ENCODE assay signal across 12 cellular contexts in genomic region chr1:32798679-32799416, GRCh38. TPM values are rescaled to one million over a fixed set of nuclear protein-coding genes. Genes with fewer than 3 reads are reported as not detected.
DNase-seq lines count a peak whose midpoint lies in the region; ATAC-seq and TF ChIP-seq lines count a peak whose summit lies in the region.
"Had no signal": no experiment of that assay in that cellular context is flagged by ENCODE, and none has a peak within 500 bp of the region (broad histone marks: within the 10 kb centered on the region; RNA-seq: fewer than 3 reads in every experiment).

No MANE protein-coding gene starts in this region.

- peaks cover 64% of the 10 kb centered on the region for H3K36me3 Mint-ChIP-seq in stimulated activated naive CD8-positive, alpha-beta T cell treated with anti-CD3 and anti-CD28 coated beads, Interleukin-15, Interleukin-2, amounts not matched to agents 100 ng/mL and 50 ng/mL, for 24 hours (ENCODE audit: low read depth)

- H3K4me3 Mint-ChIP-seq in stimulated activated naive CD8-positive, alpha-beta T cell treated with anti-CD3 and anti-CD28 coated beads, Interleukin-15, Interleukin-2, amounts not matched to agents 100 ng/mL and 50 ng/mL, for 24 hours, result peak overlapping the region; percentile 71

- POLR2A ChIA-PET in PC-9 (lab: Charles Lee; ENCODE audit: unreplicated experiment), result no interaction called here

- ATAC-seq in HG02970 (IDR thresholded peaks at IDR 0.05; ENCODE audit: low FRiP score, unreplicated experiment), result no peak
- no peak for ATAC-seq in GM21423 (IDR thresholded peaks at IDR 0.05; ENCODE audit: unreplicated experiment)

- H2AFZ ChIP-seq in PC-9, result no peak overlapping the region

- DNase-seq in stimulated activated CD4-positive, alpha-beta T cell treated with anti-CD3 and anti-CD28 coated beads, Interleukin-15, amount 100 ng/mL, for 24 hours, result peak; percentile 17
- no peak for DNase-seq in stimulated activated CD4-positive, alpha-beta T cell treated with anti-CD3 and anti-CD28 coated beads, Interleukin-4, amount 100 ng/mL, for 1 hour
- no peak for DNase-seq in PC-9
- peak; percentile 68 for DNase-seq in central memory CD4-positive, alpha-beta T cell
- DNase-seq in NCI-H524 treated with DMSO at 0.1 percent for 48 hours (lab: John Stamatoyannopoulos, UW), result no peak
- DNase-seq: NCI-H1048, occipital lobe had no signal

- BruUV-seq in PC-9 (replicated peaks; lab: Mats Ljungman, UMichigan), result no TSS peak

- H3K4me1 ChIP-seq in PC-9 (replicated peaks; ENCODE audit: insufficient read depth), result peaks cover 65% of the 10 kb centered on the region
- H3K4me1 ChIP-seq: esophagus muscularis mucosa had no signal

- intact Hi-C loops in PC-9 (cut with micrococcal nuclease; ENCODE audit: unreplicated experiment), result loop anchor here (1.0 to 5.0 kb wide), 2 partner anchors 17 to 147 kb away; partner anchors contain the start of genes RBBP4 and ZBTB8OS

- no peaks in the 10 kb centered on the region for H3K9me3 Mint-ChIP-seq in stimulated activated naive CD8-positive, alpha-beta T cell treated with anti-CD3 and anti-CD28 coated beads, Interleukin-15, Interleukin-2, amounts not matched to agents 100 ng/mL and 50 ng/mL, for 24 hours

- peak overlapping the region; percentile 59 for H3K4me2 ChIP-seq in PC-9
- H3K4me2 ChIP-seq: BLaER1 treated with 17β-estradiol and CSF1 and Interleukin-3, amounts not matched to agents 10 nM and 100 nM had no signal

- H3K36me3 ChIP-seq in PC-9 (ENCODE audit: low read depth), result peaks cover 59% of the 10 kb centered on the region

- no peaks in the 10 kb centered on the region for H3K9me2 ChIP-seq in PC-9 (ENCODE audit: insufficient read depth)

- 0 out of 2 replicates have a peak overlapping the region, but pooled peaks have one; percentile 17 for H3K4me3 ChIP-seq in PC-9
- H3K4me3 ChIP-seq: BLaER1 treated with 17β-estradiol and CSF1 and Interleukin-3, amounts not matched to agents 10 nM and 100 nM; esophagus muscularis mucosa had no signal

- no peak for TF ChIP-seq CTCF in PC-9 (conservative IDR thresholded peaks at IDR 0.05)

- H4K20me1 ChIP-seq in PC-9 (ENCODE audit: insufficient read depth), result peaks cover 6% of the 10 kb centered on the region

- no peaks in the 10 kb centered on the region for H3K27me3 Mint-ChIP-seq in stimulated activated naive CD8-positive, alpha-beta T cell treated with anti-CD3 and anti-CD28 coated beads, Interleukin-15, Interleukin-2, amounts not matched to agents 100 ng/mL and 50 ng/mL, for 24 hours

- no peaks in the 10 kb centered on the region for H3K9me3 ChIP-seq in PC-9 (ENCODE audit: insufficient read depth, low read depth)
- H3K9me3 ChIP-seq: esophagus muscularis mucosa had no signal

- H3K4me1 Mint-ChIP-seq in stimulated activated naive CD8-positive, alpha-beta T cell treated with anti-CD3 and anti-CD28 coated beads, Interleukin-15, Interleukin-2, amounts not matched to agents 100 ng/mL and 50 ng/mL, for 24 hours (ENCODE audit: low read depth), result peaks cover 68% of the 10 kb centered on the region

- H3K79me2 ChIP-seq in PC-9 (ENCODE audit: low read depth), result peaks cover 62% of the 10 kb centered on the region

- peak overlapping the region; percentile 98 for H3K27ac Mint-ChIP-seq in stimulated activated naive CD8-positive, alpha-beta T cell treated with anti-CD3 and anti-CD28 coated beads, Interleukin-15, Interleukin-2, amounts not matched to agents 100 ng/mL and 50 ng/mL, for 24 hours

- H3K27ac ChIP-seq in PC-9, result peak overlapping the region; percentile 85
- H3K27ac ChIP-seq: BLaER1 treated with 17β-estradiol and CSF1 and Interleukin-3, amounts not matched to agents 10 nM and 100 nM; esophagus muscularis mucosa had no signal

- no peaks in the 10 kb centered on the region for H3K27me3 ChIP-seq in PC-9 (ENCODE audit: insufficient read depth, low read depth)
- H3K27me3 ChIP-seq: BLaER1 treated with 17β-estradiol and CSF1 and Interleukin-3, amounts not matched to agents 10 nM and 100 nM; esophagus muscularis mucosa had no signal

- H3F3A ChIP-seq in PC-9 (ENCODE audit: insufficient read depth, low read depth), result peaks cover 84% of the 10 kb centered on the region

- CTCF ChIA-PET in PC-9 (lab: Charles Lee), result interaction anchor here (0.6 kb wide), 1 partner anchor 43 kb away, joined by 5 read pairs; no protein-coding TSS in a partner anchor

RNA-seq across cellular contexts. Expression of gene YARS1, which starts 18.3 kb away (rescaled TPM):
- total RNA-seq in PC-9 (2021), result 180 and 187 TPM in 2 replicates

RNA-seq across cellular contexts. Expression of gene S100PBP, which starts 18.6 kb away (rescaled TPM):
- 42.4 and 47.0 TPM in 2 replicates for total RNA-seq in PC-9 (2021)

Comparison
In these comparisons a context has a peak if more than half of its experiments do, and no peak if none do; other contexts are left out.
1. DNase-seq: peak in stimulated activated CD4-positive, alpha-beta T cell treated with anti-CD3 and anti-CD28 coated beads, Interleukin-15, amount 100 ng/mL, for 24 hours (single experiment) and central memory CD4-positive, alpha-beta T cell (single experiment); none in stimulated activated CD4-positive, alpha-beta T cell treated with anti-CD3 and anti-CD28 coated beads, Interleukin-4, amount 100 ng/mL, for 1 hour (single experiment), PC-9 (0 of 2) and NCI-H524 treated with DMSO at 0.1 percent for 48 hours (single experiment).